In genomic region chr1:19450811-19451564, GRCh38 we compare ENCODE assay signal across 9 cellular contexts.
A peak's percentile ranks its signal among the peaks of the same experiment; 100 is the strongest.
DNase-seq lines count a peak whose midpoint lies in the region; ATAC-seq, FAIRE-seq and TF ChIP-seq lines count a peak whose summit lies in the region.
"Had no signal": no experiment of that assay in that cellular context is flagged by ENCODE, and none has a peak within 500 bp of the region (broad histone marks: within the 10 kb centered on the region; RNA-seq: fewer than 3 reads in every experiment).

No MANE protein-coding gene starts in this region.

- ATAC-seq in GM21786 (IDR thresholded peaks at IDR 0.05; ENCODE audit: unreplicated experiment) (no peak), HG03565 (IDR thresholded peaks at IDR 0.05; ENCODE audit: unreplicated experiment) (no peak)

- H3K27me3 ChIP-seq in muscle layer of duodenum (ENCODE audit: low read depth, low read length) (no peaks in the 10 kb centered on the region), WERI-Rb-1 (ENCODE audit: insufficient read depth, low read depth, severe bottlenecking) (no peaks in the 10 kb centered on the region)

- TF ChIP-seq CTCF in coronary artery (IDR thresholded peaks at IDR 0.05): no peak
- TF ChIP-seq CTCF in WERI-Rb-1 (IDR thresholded peaks at IDR 0.05; ENCODE audit: low read depth, low read length): no peak

- peaks cover 54 to 93% of the 10 kb centered on the region in 2 donors for H3K4me1 ChIP-seq in muscle layer of duodenum (ENCODE audit: control insufficient read depth in 1 of 2, insufficient read depth in 2 of 2, low read length in 2 of 2)

- H3K9me3 ChIP-seq in muscle layer of duodenum (ENCODE audit: control insufficient read depth in 1 of 2, low read length in 2 of 2): no peaks in the 10 kb centered on the region
- H3K9me3 ChIP-seq in WERI-Rb-1 (ENCODE audit: severe bottlenecking): no peaks in the 10 kb centered on the region

- H3K4me3 ChIP-seq in coronary artery: no peak overlapping the region
- peak overlapping the region; percentile 1 to 10 for H3K4me3 ChIP-seq in muscle layer of duodenum (ENCODE audit: low read depth in 1 of 2, low read length in 2 of 2)
- H3K4me3 ChIP-seq in WERI-Rb-1 (ENCODE audit: low read depth, low read length): no peak overlapping the region

- no peak for FAIRE-seq in GM19239 (lab: Jason Lieb, UNC)
- FAIRE-seq: GM18507 had no signal

- no peaks in the 10 kb centered on the region for H3K36me3 ChIP-seq in muscle layer of duodenum (ENCODE audit: control insufficient read depth in 1 of 2, insufficient read depth in 2 of 2, low read length in 2 of 2)
- peaks cover 3% of the 10 kb centered on the region; the same call in 1 of the 2 replicates for H3K36me3 ChIP-seq in WERI-Rb-1

- peak overlapping the region; percentile 76 to 92 for H3K27ac ChIP-seq in coronary artery
- peak overlapping the region; percentile 79 for H3K27ac ChIP-seq in muscle layer of duodenum (ENCODE audit: low read length)
- no peak overlapping the region for H3K27ac ChIP-seq in WERI-Rb-1

- DNase-seq in AG08396 (ENCODE audit: low spot score) (peak; percentile 78), NCI-H2171 treated with DMSO at 0.1 percent for 48 hours (lab: John Stamatoyannopoulos, UW) (peak; percentile 77), coronary artery (ENCODE audit: low spot score) (no peak), WERI-Rb-1 (no peak), GM19239 (ENCODE audit: insufficient read length, low spot score) (no peak)

Comparison
In these comparisons a context has a peak if more than half of its experiments do, and no peak if none do; other contexts are left out.
1. DNase-seq: peak in AG08396 (single experiment) and NCI-H2171 treated with DMSO at 0.1 percent for 48 hours (single experiment); none in coronary artery (single experiment), WERI-Rb-1 (single experiment) and GM19239 (single experiment).
2. H3K4me3 ChIP-seq: peak in muscle layer of duodenum (2 of 2); none in coronary artery (single experiment) and WERI-Rb-1 (single experiment).